Comparison of ENCODE assay signal across 12 cellular contexts in the genomic region with DNA sequence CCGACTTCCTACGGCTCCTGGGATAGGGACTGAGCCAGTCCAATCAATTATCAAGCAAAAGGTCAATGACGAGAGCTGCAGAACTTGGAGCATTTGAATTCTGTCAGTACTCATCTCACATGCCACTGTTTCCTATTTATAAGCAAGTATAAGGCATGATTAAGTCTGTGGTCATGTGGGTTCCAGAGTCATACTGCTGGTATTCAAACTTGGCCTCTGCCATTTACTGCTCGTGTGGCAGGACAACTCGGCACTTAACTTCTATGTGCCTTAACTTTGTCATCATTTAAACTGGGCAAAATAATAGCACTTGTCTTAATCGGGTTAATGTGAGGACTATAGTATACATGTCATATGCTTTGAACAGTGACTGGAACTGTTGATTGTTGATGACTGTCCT.
A peak's percentile ranks its signal among the peaks of the same experiment; 100 is the strongest.
DNase-seq lines count a peak whose midpoint lies in the region; FAIRE-seq and TF ChIP-seq lines count a peak whose summit lies in the region.
"Had no signal": no experiment of that assay in that cellular context is flagged by ENCODE, and none has a peak within 500 bp of the region (broad histone marks: within the 10 kb centered on the region; RNA-seq: fewer than 3 reads in every experiment).

No MANE protein-coding gene starts in this region.

- DNase-seq in GM04503 (ENCODE audit: low read depth) (peak; percentile 65), RCC 7860 (ENCODE audit: low spot score) (peak; percentile 76), epithelial cell of prostate (ENCODE audit: low read depth, low spot score) (peak; percentile 34), retinal pigment epithelial cell (ENCODE audit: low read depth) (peak; percentile 43), NCI-H345 treated with DMSO at 0.1 percent for 48 hours (lab: John Stamatoyannopoulos, UW; ENCODE audit: unreplicated experiment) (no peak), NCI-H1436 treated with DMSO at 0.1 percent for 48 hours (lab: John Stamatoyannopoulos, UW) (no peak), KG1 (lab: John Stamatoyannopoulos, UW) (no peak), NCI-H2029 (lab: John Stamatoyannopoulos, UW) (no peak)
- DNase-seq: activated CD4-positive, alpha-beta T cell treated with anti-CD3 and anti-CD28 coated beads for 1 hour; activated T-cell treated with anti-CD3 and anti-CD28 coated beads, Interleukin-2, amount 50 U/mL, for 48 hours; naive thymus-derived CD4-positive, alpha-beta T cell; NCI-H1417 treated with DMSO at 0.1 percent for 48 hours had no signal

- no peak overlapping the region for H3K4me3 ChIP-seq in retinal pigment epithelial cell (ENCODE audit: low read length)

- FAIRE-seq in RCC 7860 (lab: Jason Lieb, UNC), result peak; percentile 93

- no peak overlapping the region for H3K27ac ChIP-seq in epithelial cell of prostate

- TF ChIP-seq CTCF in retinal pigment epithelial cell (conservative IDR thresholded peaks at IDR 0.05; ENCODE audit: low read depth, low read length), result no peak

Comparison
In these comparisons a context has a peak if more than half of its experiments do, and no peak if none do; other contexts are left out.
1. DNase-seq: peak in GM04503 (single experiment), RCC 7860 (single experiment), epithelial cell of prostate (single experiment) and retinal pigment epithelial cell (single experiment); none in NCI-H345 treated with DMSO at 0.1 percent for 48 hours (single experiment), NCI-H1436 treated with DMSO at 0.1 percent for 48 hours (single experiment), KG1 (single experiment) and NCI-H2029 (single experiment).